ENCODE assay signal across 9 cellular contexts in genomic region chr15:69074843-69075224, GRCh38.
DNase-seq lines count a peak whose midpoint lies in the region; ATAC-seq, FAIRE-seq and TF ChIP-seq lines count a peak whose summit lies in the region.
"Had no signal": no experiment of that assay in that cellular context is flagged by ENCODE, and none has a peak within 500 bp of the region (broad histone marks: within the 10 kb centered on the region; RNA-seq: fewer than 3 reads in every experiment).

No MANE protein-coding gene starts in this region.

- TF ChIP-seq CTCF in BJ (IDR thresholded peaks at IDR 0.05; ENCODE audit: insufficient read depth, low read depth, low read length) (no peak), mucosa of descending colon (IDR thresholded peaks at IDR 0.05) (no peak)
- TF ChIP-seq CTCF in CD8-positive, alpha-beta T cell (IDR thresholded peaks at IDR 0.05): no peak

- H3K27ac Mint-ChIP-seq in CD8-positive, alpha-beta T cell: no peak overlapping the region

- no peaks in the 10 kb centered on the region for H3K9me3 ChIP-seq in mucosa of descending colon
- no peaks in the 10 kb centered on the region for H3K9me3 ChIP-seq in CD8-positive, alpha-beta T cell (ENCODE audit: low read length)

- intact Hi-C loops in mucosa of descending colon (cut with DNase I, micrococcal nuclease): no loop called here
- intact Hi-C loops in CD8-positive, alpha-beta T cell (cut with DNase I, micrococcal nuclease): no loop called here

- H3K27ac ChIP-seq in CD8-positive, alpha-beta T cell (ENCODE audit: low read depth, low read length): no peak overlapping the region

- H3K9me3 Mint-ChIP-seq in CD8-positive, alpha-beta T cell: no peaks in the 10 kb centered on the region

- H3K4me1 Mint-ChIP-seq in CD8-positive, alpha-beta T cell (ENCODE audit: low read depth): peaks cover 10% of the 10 kb centered on the region

- POLR2A ChIA-PET in BJ (lab: Charles Lee): no interaction called here
- POLR2A ChIA-PET in CD8-positive, alpha-beta T cell (lab: Charles Lee): no interaction called here

- ATAC-seq in mucosa of descending colon (peak; percentile 68), GM19035 (IDR thresholded peaks at IDR 0.05; ENCODE audit: unreplicated experiment) (no peak)
- no peak for ATAC-seq in CD8-positive, alpha-beta T cell
- ATAC-seq: activated T-cell treated with anti-CD3 and anti-CD28 coated beads, Interleukin-2, amount 50 U/mL, for 4 hours had no signal

- H3K4me1 ChIP-seq in mucosa of descending colon (ENCODE audit: low read depth): peaks cover 4% of the 10 kb centered on the region
- H3K4me1 ChIP-seq in CD8-positive, alpha-beta T cell (ENCODE audit: insufficient read depth, low read length): no peaks in the 10 kb centered on the region

- DNase-seq in BJ (ENCODE audit: low read depth): no peak
- DNase-seq in NCI-H146 treated with DMSO at 0.1 percent for 48 hours (lab: John Stamatoyannopoulos, UW; ENCODE audit: unreplicated experiment): peak; percentile 30
- peak; percentile 42 for DNase-seq in dermis blood vessel endothelial cell
- peak in 1 of 3 donors; percentile 50 for DNase-seq in mucosa of descending colon
- no peak for DNase-seq in globus pallidus (ENCODE audit: low spot score)
- no peak for DNase-seq in CD8-positive, alpha-beta T cell
- DNase-seq in GM19239 (ENCODE audit: insufficient read length, low spot score): no peak
- DNase-seq: activated T-cell treated with anti-CD3 and anti-CD28 coated beads, Interleukin-2, amount 50 U/mL, for 4 hours had no signal

- H3K4me3 Mint-ChIP-seq in CD8-positive, alpha-beta T cell: no peak overlapping the region
- H3K4me3 Mint-ChIP-seq: activated T-cell treated with anti-CD3 and anti-CD28 coated beads, Interleukin-2, amount 50 U/mL, for 4 hours had no signal

- H3K36me3 Mint-ChIP-seq in CD8-positive, alpha-beta T cell: no peaks in the 10 kb centered on the region

- H3K4me3 ChIP-seq in BJ (ENCODE audit: low read depth, low read length): peak overlapping the region; percentile 44; the same call in 1 of the 2 replicates
- H3K4me3 ChIP-seq in mucosa of descending colon: no peak overlapping the region
- H3K4me3 ChIP-seq in CD8-positive, alpha-beta T cell (ENCODE audit: low read depth, low read length): no peak overlapping the region

- H3K36me3 ChIP-seq in BJ (ENCODE audit: control insufficient read depth, insufficient read depth, low read length) (no peaks in the 10 kb centered on the region), mucosa of descending colon (ENCODE audit: low read depth) (no peaks in the 10 kb centered on the region)
- H3K36me3 ChIP-seq in CD8-positive, alpha-beta T cell (ENCODE audit: insufficient read depth, low read length): no peaks in the 10 kb centered on the region

- no peak for FAIRE-seq in GM19239 (lab: Jason Lieb, UNC)

- H3K27me3 ChIP-seq in BJ (ENCODE audit: control insufficient read depth, insufficient read depth, low read length): no peaks in the 10 kb centered on the region; the same call in 1 of the 2 replicates
- H3K27me3 ChIP-seq in CD8-positive, alpha-beta T cell (ENCODE audit: insufficient read depth, low read length): peaks cover 4% of the 10 kb centered on the region

- CTCF ChIA-PET in BJ (lab: Yijun Ruan, JAX): interaction anchor here (0.7 to 1.1 kb wide), 3 partner anchors 29 to 388 kb away, joined by 3 to 4 read pairs (median 3); no protein-coding TSS in a partner anchor
- CTCF ChIA-PET in CD8-positive, alpha-beta T cell (lab: Charles Lee): interaction anchor here (0.5 kb wide), 1 partner anchor 35 kb away, joined by 4 read pairs; no protein-coding TSS in a partner anchor

- peaks cover 50% of the 10 kb centered on the region for H3K27me3 Mint-ChIP-seq in CD8-positive, alpha-beta T cell (ENCODE audit: low read depth)

Comparison
In these comparisons a context has a peak if more than half of its experiments do, and no peak if none do; other contexts are left out.
1. DNase-seq: peak in NCI-H146 treated with DMSO at 0.1 percent for 48 hours (single experiment) and dermis blood vessel endothelial cell (single experiment); none in BJ (single experiment), globus pallidus (single experiment), CD8-positive, alpha-beta T cell (0 of 7) and GM19239 (single experiment).